8 cellular contexts compared by ENCODE assay signal in genomic region chr4:80071643-80072606, GRCh38. TPM values are rescaled to one million over a fixed set of nuclear protein-coding genes. Genes with fewer than 3 reads are reported as not detected.
DNase-seq lines count a peak whose midpoint lies in the region; ATAC-seq and TF ChIP-seq lines count a peak whose summit lies in the region.

No MANE protein-coding gene starts in this region.

- no peaks in the 10 kb centered on the region for H3K36me3 ChIP-seq in A673 (ENCODE audit: insufficient read depth, low read length, poor library complexity, severe bottlenecking)

- H3K27me3 ChIP-seq in A673 (replicated peaks; ENCODE audit: insufficient read depth, low read depth, low read length, poor library complexity) = no peaks in the 10 kb centered on the region

- H3K4me1 ChIP-seq in A673 (ENCODE audit: insufficient read depth, low read length, poor library complexity, severe bottlenecking) = no peaks in the 10 kb centered on the region

- CTCF ChIA-PET in A673 (lab: Charles Lee) = no interaction called here

- no peaks in the 10 kb centered on the region for H3K9me3 Mint-ChIP-seq in activated T-helper 2 cell treated with anti-CD3 and anti-CD28 coated beads, Interferon-gamma antibody, Interleukin-2, Interleukin-4, amounts not matched to agents 10 μg/mL and 5 μg/mL and 100 μg/mL, durations not matched to agents 14 hours and 24 hours and 36 hours
- no peaks in the 10 kb centered on the region for H3K9me3 Mint-ChIP-seq in osteocyte (ENCODE audit: unreplicated experiment)

- peaks cover 71% of the 10 kb centered on the region for H3K4me1 Mint-ChIP-seq in activated T-helper 2 cell treated with anti-CD3 and anti-CD28 coated beads, Interferon-gamma antibody, Interleukin-2, Interleukin-4, amounts not matched to agents 10 μg/mL and 5 μg/mL and 100 μg/mL, durations not matched to agents 14 hours and 24 hours and 36 hours (ENCODE audit: low read depth)
- peaks cover 35% of the 10 kb centered on the region for H3K4me1 Mint-ChIP-seq in osteocyte (ENCODE audit: unreplicated experiment)

- ATAC-seq in GM18870 (IDR thresholded peaks at IDR 0.05; ENCODE audit: unreplicated experiment) = peak; percentile 23
- ATAC-seq in HG03095 (IDR thresholded peaks at IDR 0.05; ENCODE audit: unreplicated experiment) = peak; percentile 18

- peaks cover 34% of the 10 kb centered on the region for H3K36me3 Mint-ChIP-seq in activated T-helper 2 cell treated with anti-CD3 and anti-CD28 coated beads, Interferon-gamma antibody, Interleukin-2, Interleukin-4, amounts not matched to agents 10 μg/mL and 5 μg/mL and 100 μg/mL, durations not matched to agents 14 hours and 24 hours and 36 hours (ENCODE audit: low read depth)
- H3K36me3 Mint-ChIP-seq in osteocyte (ENCODE audit: unreplicated experiment) = peaks cover 22% of the 10 kb centered on the region

- POLR2A ChIA-PET in A673 (lab: Charles Lee; ENCODE audit: low non-redundant PET) = no interaction called here

- intact Hi-C loops in A673 (cut with micrococcal nuclease; ENCODE audit: unreplicated experiment) = no loop called here
- intact Hi-C loops in activated T-helper 2 cell treated with anti-CD3 and anti-CD28 coated beads, Interferon-gamma antibody, Interleukin-2, Interleukin-4, amounts not matched to agents 10 μg/mL and 5 μg/mL and 100 μg/mL, durations not matched to agents 14 hours and 24 hours and 36 hours (cut with micrococcal nuclease) = loop anchor here (2.0 to 10.0 kb wide), 6 partner anchors 65 to 1417 kb away; no protein-coding TSS in a partner anchor

- H3K27me3 Mint-ChIP-seq in activated T-helper 2 cell treated with anti-CD3 and anti-CD28 coated beads, Interferon-gamma antibody, Interleukin-2, Interleukin-4, amounts not matched to agents 10 μg/mL and 5 μg/mL and 100 μg/mL, durations not matched to agents 14 hours and 24 hours and 36 hours (ENCODE audit: low read depth) = peaks cover 2% of the 10 kb centered on the region
- no peaks in the 10 kb centered on the region for H3K27me3 Mint-ChIP-seq in osteocyte (ENCODE audit: unreplicated experiment)

- DNase-seq in A673 (ENCODE audit: low spot score) (peak; percentile 2), OCI-M1 (lab: John Stamatoyannopoulos, UW) (peak; percentile 49), foreskin melanocyte (peak; percentile 13), osteocyte (ENCODE audit: extremely low spot score, unreplicated experiment) (no peak), GOT3 (lab: John Stamatoyannopoulos, UW) (no peak)
- peak; percentile 31 for DNase-seq in activated T-helper 2 cell treated with anti-CD3 and anti-CD28 coated beads, Interferon-gamma antibody, Interleukin-2, Interleukin-4, amounts not matched to agents 10 μg/mL and 5 μg/mL and 100 μg/mL, durations not matched to agents 14 hours and 24 hours and 36 hours (ENCODE audit: low spot score)

- peak overlapping the region; percentile 70 for H3K4me3 ChIP-seq in A673 (ENCODE audit: low read depth, low read length, poor library complexity, severe bottlenecking)

- peak overlapping the region; percentile 75 for H3K27ac Mint-ChIP-seq in activated T-helper 2 cell treated with anti-CD3 and anti-CD28 coated beads, Interferon-gamma antibody, Interleukin-2, Interleukin-4, amounts not matched to agents 10 μg/mL and 5 μg/mL and 100 μg/mL, durations not matched to agents 14 hours and 24 hours and 36 hours
- H3K27ac Mint-ChIP-seq in osteocyte (ENCODE audit: unreplicated experiment) = peak overlapping the region; percentile 89

- peak overlapping the region; percentile 67 for H3K27ac ChIP-seq in A673 (ENCODE audit: low read depth, low read length, poor library complexity, severe bottlenecking)

- no peaks in the 10 kb centered on the region for H3K9me3 ChIP-seq in A673 (ENCODE audit: low read depth, low read length, poor library complexity, severe bottlenecking)

- TF ChIP-seq CTCF in A673 (conservative IDR thresholded peaks at IDR 0.05; ENCODE audit: low read depth, low read length) = no peak
- no peak for TF ChIP-seq CTCF in osteocyte (IDR thresholded peaks at IDR 0.05)

- H3K4me3 Mint-ChIP-seq in activated T-helper 2 cell treated with anti-CD3 and anti-CD28 coated beads, Interferon-gamma antibody, Interleukin-2, Interleukin-4, amounts not matched to agents 10 μg/mL and 5 μg/mL and 100 μg/mL, durations not matched to agents 14 hours and 24 hours and 36 hours (ENCODE audit: low read depth) = peak overlapping the region; percentile 87
- peak overlapping the region; percentile 97 for H3K4me3 Mint-ChIP-seq in osteocyte (ENCODE audit: unreplicated experiment)

- BruUV-seq in A673 (replicated peaks; lab: Mats Ljungman, UMichigan) = no TSS peak

RNA-seq across cellular contexts. Expression of gene ANTXR2, which starts 1.1 kb away (rescaled TPM):
- total RNA-seq in A673 (2021) (7.0 and 8.0 TPM in 2 replicates), osteocyte (35.3 and 39.1 TPM in 2 replicates)
- total RNA-seq in activated T-helper 2 cell treated with anti-CD3 and anti-CD28 coated beads, Interferon-gamma antibody, Interleukin-2, Interleukin-4, amounts not matched to agents 10 μg/mL and 5 μg/mL and 100 μg/mL, durations not matched to agents 14 hours and 24 hours and 36 hours = 3.2 and 3.6 TPM in 2 replicates

Comparison
In these comparisons a context has a peak if more than half of its experiments do, and no peak if none do; other contexts are left out.
1. DNase-seq: peak in A673 (single experiment), OCI-M1 (single experiment), activated T-helper 2 cell treated with anti-CD3 and anti-CD28 coated beads, Interferon-gamma antibody, Interleukin-2, Interleukin-4, amounts not matched to agents 10 μg/mL and 5 μg/mL and 100 μg/mL, durations not matched to agents 14 hours and 24 hours and 36 hours (single experiment) and foreskin melanocyte (single experiment); none in osteocyte (single experiment) and GOT3 (single experiment).